Comparison of ENCODE assay signal across 1 cellular context in genomic region chr1:225462429-225462713, GRCh38.
TF ChIP-seq lines count a peak whose summit lies in the region.

No MANE protein-coding gene starts in this region.

TF ChIP-seq in IMR-90, 13 proteins besides CTCF, POLR2A, EP300 and RAD21 (continued from another document):
- TF ChIP-seq CHD1 (IDR thresholded peaks at IDR 0.05; ENCODE audit: low read depth, low read length) (no peak), USF2 (IDR thresholded peaks at IDR 0.05; ENCODE audit: low read depth, low read length) (no peak), CEBPB (IDR thresholded peaks at IDR 0.05; ENCODE audit: low read depth, low read length) (no peak), NFE2L2 (IDR thresholded peaks at IDR 0.05; ENCODE audit: low read depth, low read length) (no peak), FOS (IDR thresholded peaks at IDR 0.05; ENCODE audit: low read depth, low read length) (no peak), RCOR1 (IDR thresholded peaks at IDR 0.05; ENCODE audit: insufficient replicate concordance, low read length) (no peak)
